In genomic region chr20:49786671-49787370, GRCh38 we compare ENCODE assay signal across 12 cellular contexts. TPM values are rescaled to one million over a fixed set of nuclear protein-coding genes. Genes with fewer than 3 reads are reported as not detected.
DNase-seq lines count a peak whose midpoint lies in the region; ATAC-seq, FAIRE-seq and TF ChIP-seq lines count a peak whose summit lies in the region.
"Had no signal": no experiment of that assay in that cellular context is flagged by ENCODE, and none has a peak within 500 bp of the region (broad histone marks: within the 10 kb centered on the region; RNA-seq: fewer than 3 reads in every experiment).

No MANE protein-coding gene starts in this region.

- POLR2A ChIA-PET in OCI-LY7 (lab: Charles Lee) = interaction anchor here (0.9 to 1.1 kb wide), 2 partner anchors 10 to 15 kb away, joined by 3 read pairs; no protein-coding TSS in a partner anchor
- POLR2A ChIA-PET in endothelial cell of umbilical vein (lab: Charles Lee) = no interaction called here

- H3K9me3 ChIP-seq in OCI-LY7 (ENCODE audit: low read length) (no peaks in the 10 kb centered on the region), endothelial cell of umbilical vein (replicated peaks; ENCODE audit: control insufficient read depth, insufficient read depth, low read length) (no peaks in the 10 kb centered on the region), neutrophil (no peaks in the 10 kb centered on the region), suprapubic skin (no peaks in the 10 kb centered on the region)

- no peaks in the 10 kb centered on the region for H3K36me3 ChIP-seq in OCI-LY7 (ENCODE audit: insufficient read depth, low read length)
- no peaks in the 10 kb centered on the region for H3K36me3 ChIP-seq in endothelial cell of umbilical vein (ENCODE audit: control insufficient read depth in 2 of 2, extremely low read depth in 1 of 2, insufficient read depth in 2 of 2, low read length in 2 of 2)
- no peaks in the 10 kb centered on the region for H3K36me3 ChIP-seq in neutrophil
- H3K36me3 ChIP-seq in suprapubic skin = no peaks in the 10 kb centered on the region

- H3K4me2 ChIP-seq in OCI-LY7 (ENCODE audit: low read length) (0 out of 2 replicates have a peak overlapping the region, but pooled peaks have one; percentile 22), endothelial cell of umbilical vein (ENCODE audit: insufficient read depth, low read length) (no peak overlapping the region)

- CTCF ChIA-PET in OCI-LY7 (lab: Charles Lee; ENCODE audit: unreplicated experiment) = no interaction called here
- CTCF ChIA-PET in endothelial cell of umbilical vein (lab: Charles Lee) = interaction anchor here (1.0 to 1.5 kb wide), 8 partner anchors 11 to 122 kb away, joined by 3 to 4 read pairs (median 4); no protein-coding TSS in a partner anchor

- H4K20me1 ChIP-seq in OCI-LY7 (ENCODE audit: insufficient read depth, low read length) = no peaks in the 10 kb centered on the region
- no peaks in the 10 kb centered on the region for H4K20me1 ChIP-seq in endothelial cell of umbilical vein (replicated peaks; ENCODE audit: control insufficient read depth, extremely low read depth, insufficient read depth, low read length)

- no peaks in the 10 kb centered on the region for H3K27me3 ChIP-seq in endothelial cell of umbilical vein (ENCODE audit: control insufficient read depth in 2 of 2, insufficient read depth in 2 of 2, low read length in 2 of 2)
- H3K27me3 ChIP-seq in neutrophil = no peaks in the 10 kb centered on the region
- no peaks in the 10 kb centered on the region for H3K27me3 ChIP-seq in suprapubic skin

- TF ChIP-seq POLR2A in endothelial cell of umbilical vein (IDR thresholded peaks at IDR 0.05; ENCODE audit: low read depth, low read length) (no peak), suprapubic skin (IDR thresholded peaks at IDR 0.05) (no peak)

- no peak overlapping the region for H3K9ac ChIP-seq in endothelial cell of umbilical vein (replicated peaks; ENCODE audit: extremely low read depth, insufficient read depth, low read length)

- TF ChIP-seq CTCF in OCI-LY7 (conservative IDR thresholded peaks at IDR 0.05; ENCODE audit: low read length) (peak; percentile 55), endothelial cell of umbilical vein (IDR thresholded peaks at IDR 0.05; ENCODE audit: extremely low read depth in 1 of 2, insufficient read depth in 1 of 2, low read depth in 1 of 2, low read length in 2 of 2) (peak in 1 of 2 donors; percentile 35), neutrophil (IDR thresholded peaks at IDR 0.05) (no peak), suprapubic skin (IDR thresholded peaks at IDR 0.05) (no peak)

- no peaks in the 10 kb centered on the region for H3K9me2 ChIP-seq in OCI-LY7 (ENCODE audit: insufficient read depth, low read length)

- BruUV-seq in OCI-LY7 (replicated peaks; lab: Mats Ljungman, UMichigan) = no TSS peak
- no TSS peak for BruUV-seq in endothelial cell of umbilical vein (replicated peaks; lab: Mats Ljungman, UMichigan)

- no peak for ATAC-seq in GM19395 (IDR thresholded peaks at IDR 0.05; ENCODE audit: unreplicated experiment)
- ATAC-seq: left lobe of liver had no signal

- no peaks in the 10 kb centered on the region for H3K79me2 ChIP-seq in OCI-LY7 (ENCODE audit: insufficient read depth, low read depth, low read length)
- no peaks in the 10 kb centered on the region for H3K79me2 ChIP-seq in endothelial cell of umbilical vein (ENCODE audit: control insufficient read depth, insufficient read depth, low read length)

- FAIRE-seq in endothelial cell of umbilical vein (lab: Jason Lieb, UNC) = peak; percentile 31

- no peak for TF ChIP-seq EP300 in suprapubic skin (IDR thresholded peaks at IDR 0.05)

- H2AFZ ChIP-seq in OCI-LY7 (ENCODE audit: low read length) (peak overlapping the region; percentile 96; the same call in 1 of the 2 replicates), endothelial cell of umbilical vein (ENCODE audit: low read depth, low read length) (no peak overlapping the region)

- dilution Hi-C loops in endothelial cell of umbilical vein (cut with MboI; ENCODE audit: extremely low pct_ligation_motif_present, low sequenced_read_pairs) = no loop called here

- 84% methylated on average over 7 of the region's 7 CpGs for WGBS in suprapubic skin

- H3K27ac ChIP-seq in OCI-LY7 (ENCODE audit: low read depth, low read length, poor library complexity, severe bottlenecking) (no peak overlapping the region), endothelial cell of umbilical vein (ENCODE audit: insufficient read depth, low read depth, low read length) (no peak overlapping the region), neutrophil (peak overlapping the region; percentile 93), suprapubic skin (no peak overlapping the region)

- no peaks in the 10 kb centered on the region for H3K9me1 ChIP-seq in endothelial cell of umbilical vein (replicated peaks; ENCODE audit: control insufficient read depth, extremely low read depth, insufficient read depth, low read length)

- H3K4me3 ChIP-seq in OCI-LY7 (ENCODE audit: low read depth, low read length, poor library complexity, severe bottlenecking) (no peak overlapping the region), endothelial cell of umbilical vein (replicated peaks in 1 of 3; ENCODE audit: insufficient read depth in 1 of 3, low read depth in 1 of 3, low read length in 3 of 3) (no peak overlapping the region), neutrophil (ENCODE audit: low read depth in 1 of 2, low read length in 1 of 2) (peak overlapping the region in 1 of 2 experiments; percentile 59), suprapubic skin (no peak overlapping the region)

- intact Hi-C loops in OCI-LY7 (cut with micrococcal nuclease; ENCODE audit: unreplicated experiment) (no loop called here), endothelial cell of umbilical vein (cut with micrococcal nuclease) (loop anchor here (1.0 kb wide), 1 partner anchor 176 kb away; no protein-coding TSS in a partner anchor)

- H3K4me1 ChIP-seq in OCI-LY7 (ENCODE audit: insufficient read depth, low read length, poor library complexity, severe bottlenecking) (peaks cover 26% of the 10 kb centered on the region), endothelial cell of umbilical vein (ENCODE audit: control insufficient read depth, extremely low read depth, insufficient read depth, low read length) (peaks cover 24% of the 10 kb centered on the region), neutrophil (ENCODE audit: control insufficient read depth in 1 of 2, insufficient read depth in 1 of 2, low read depth in 1 of 2, low read length in 1 of 2) (peaks cover 66 to 68% of the 10 kb centered on the region in 2 experiments), suprapubic skin (no peaks in the 10 kb centered on the region)

- DNase-seq in GM03348 (ENCODE audit: low spot score) = peak; percentile 41
- DNase-seq in OCI-LY7 (ENCODE audit: low spot score) = peak; percentile 40
- DNase-seq in endothelial cell of umbilical vein (ENCODE audit: low read depth, low spot score) = peak; percentile 42
- no peak for DNase-seq in LoVo (ENCODE audit: low spot score)
- DNase-seq in suprapubic skin (ENCODE audit: low spot score in 2 of 2) = no peak
- DNase-seq in SIG-M5 treated with dmso at 0.1 percent for 504 hours (lab: John Stamatoyannopoulos, UW; ENCODE audit: unreplicated experiment) = no peak
- DNase-seq: activated CD4-positive, CD25-positive, alpha-beta regulatory T cell treated with anti-CD3 and anti-CD28 coated beads, Interleukin-2, amount 50 U/mL, for 72 hours; activated naive CD4-positive, alpha-beta T cell; KG1 had no signal

TF ChIP-seq in endothelial cell of umbilical vein, 7 proteins besides CTCF, POLR2A, EP300 and RAD21:
- TF ChIP-seq POLR2AphosphoS5 (IDR thresholded peaks at IDR 0.05; ENCODE audit: insufficient read depth, low read depth, low read length) = no peak
- TF ChIP-seq MYC (IDR thresholded peaks at IDR 0.05; ENCODE audit: low read depth, low read length) = no peak
- TF ChIP-seq EZH2 (IDR thresholded peaks at IDR 0.05; ENCODE audit: borderline replicate concordance, low read depth, low read length, severe bottlenecking) = no peak
- TF ChIP-seq MAX (IDR thresholded peaks at IDR 0.05; ENCODE audit: insufficient read depth, insufficient read length) = no peak
- no peak for TF ChIP-seq GATA2 (IDR thresholded peaks at IDR 0.05; ENCODE audit: insufficient read depth, insufficient read length, low read depth, low read length)
- TF ChIP-seq JUN (IDR thresholded peaks at IDR 0.05; ENCODE audit: borderline replicate concordance, insufficient read depth, insufficient read length, low read depth) = no peak
- no peak for TF ChIP-seq FOS (IDR thresholded peaks at IDR 0.05; ENCODE audit: borderline replicate concordance, insufficient read depth, low read length)
TF ChIP-seq in endothelial cell of umbilical vein: peak in this region for 0.

RNA-seq across cellular contexts. Expression of gene SLC9A8, which starts 25.8 kb away (rescaled TPM):
- 13.9 and 30.3 TPM in 2 replicates for total RNA-seq in OCI-LY7 (2014; rRNA removed; shearing (Covaris generic))
- 22.0 and 28.7 TPM in 2 replicates for total RNA-seq in OCI-LY7 (2022)
- 11.2 and 14.4 TPM in 2 replicates for total RNA-seq in endothelial cell of umbilical vein
- 4.4 and 5.1 TPM in 2 replicates for polyA plus RNA-seq in endothelial cell of umbilical vein
- polyA plus RNA-seq in endothelial cell of umbilical vein (2011; cell fraction: cytosol; rRNA removed) = 2.8 and 3.1 TPM in 2 replicates
- 16.8 and 17.5 TPM in 2 replicates for polyA plus RNA-seq in endothelial cell of umbilical vein (2011; cell fraction: nucleus; rRNA removed)
- polyA plus RNA-seq in endothelial cell of umbilical vein (2012) = 5.2 and 5.7 TPM in 2 replicates
- 23.1 and 34.5 TPM in 2 replicates for polyA minus RNA-seq in endothelial cell of umbilical vein
- 2.8 TPM for polyA minus RNA-seq in endothelial cell of umbilical vein (2011; cell fraction: cytosol; rRNA and poly(A)+ RNA removed)
- 33.2 and 42.9 TPM in 2 replicates for polyA minus RNA-seq in endothelial cell of umbilical vein (2011; cell fraction: nucleus; rRNA and poly(A)+ RNA removed)
- 10 to 100 TPM in 2 of 4 donors, 1 to 10 TPM in 2; 5.7 to 15.6 (median 9.2) TPM for total RNA-seq in suprapubic skin

Comparison
In these comparisons a context has a peak if more than half of its experiments do, and no peak if none do; other contexts are left out.
1. DNase-seq: peak in GM03348 (single experiment), OCI-LY7 (single experiment) and endothelial cell of umbilical vein (single experiment); none in LoVo (single experiment), suprapubic skin (0 of 2) and SIG-M5 treated with dmso at 0.1 percent for 504 hours (single experiment).